12 cellular contexts compared by ENCODE assay signal in the genomic region with DNA sequence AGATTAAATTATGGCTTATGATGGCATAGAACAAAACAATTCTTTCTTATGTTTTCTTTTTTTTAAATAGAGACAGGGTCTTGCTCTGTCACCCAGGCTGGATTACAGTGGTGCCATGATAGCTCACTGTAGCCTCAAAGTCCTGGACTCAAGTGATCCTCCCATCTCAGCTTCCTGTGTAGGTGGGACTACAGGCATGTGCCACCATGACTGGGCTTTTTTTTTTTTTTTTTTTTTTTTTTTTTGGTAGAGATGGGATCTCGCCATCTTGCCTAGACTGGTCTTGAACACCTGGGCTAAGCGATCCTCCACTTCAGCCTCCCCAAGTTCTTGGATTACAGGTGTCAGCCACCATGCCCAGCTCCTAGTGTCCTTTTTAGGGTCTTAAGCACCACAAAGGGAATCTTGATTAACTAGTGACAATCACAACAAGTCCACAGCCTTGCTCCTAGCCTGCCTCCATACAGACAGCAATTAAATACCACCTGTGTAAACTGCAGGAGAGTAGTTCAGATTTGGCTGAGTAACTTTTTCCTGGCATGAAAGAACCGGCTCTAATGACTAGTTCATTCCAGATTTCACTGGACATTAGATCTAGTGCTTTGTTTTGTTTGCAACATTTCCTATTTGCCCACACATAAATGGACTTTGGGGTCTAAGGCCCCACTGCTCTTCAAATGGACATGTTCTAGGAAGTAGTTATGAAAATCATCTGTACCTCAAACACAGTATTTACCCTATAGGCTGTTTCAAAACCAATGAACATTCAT.
DNase-seq lines count a peak whose midpoint lies in the region; TF ChIP-seq lines count a peak whose summit lies in the region.
"Had no signal": no experiment of that assay in that cellular context is flagged by ENCODE, and none has a peak within 500 bp of the region (broad histone marks: within the 10 kb centered on the region; RNA-seq: fewer than 3 reads in every experiment).

No MANE protein-coding gene starts in this region.

- H3K9me3 ChIP-seq in SJSA1 (replicated peaks) (no peaks in the 10 kb centered on the region), stomach smooth muscle (ENCODE audit: control insufficient read depth in 2 of 2, low read length in 2 of 2) (no peaks in the 10 kb centered on the region)
- H3K9me3 ChIP-seq: body of pancreas had no signal

- intact Hi-C loops in Calu3 (cut with micrococcal nuclease; ENCODE audit: unreplicated experiment), result no loop called here

- H3K36me3 ChIP-seq in SJSA1, result peaks cover 35% of the 10 kb centered on the region
- H3K36me3 ChIP-seq in stomach smooth muscle (ENCODE audit: control insufficient read depth in 2 of 2, insufficient read depth in 2 of 2, low read length in 2 of 2), result peaks cover 14 to 23% of the 10 kb centered on the region in 2 donors

- TF ChIP-seq CTCF in HFF-Myc (IDR thresholded peaks at IDR 0.05; ENCODE audit: low read depth, low read length, missing control alignments) (no peak), GM20000 (IDR thresholded peaks at IDR 0.05; ENCODE audit: extremely low read depth, missing control alignments) (no peak), Calu3 (IDR thresholded peaks at IDR 0.05; ENCODE audit: unreplicated experiment) (no peak)

- H3K27me3 ChIP-seq in SJSA1 (replicated peaks) (no peaks in the 10 kb centered on the region), stomach smooth muscle (ENCODE audit: control insufficient read depth in 1 of 2, insufficient read depth in 2 of 2, low read length in 2 of 2) (no peaks in the 10 kb centered on the region)
- H3K27me3 ChIP-seq: body of pancreas had no signal

- H3K4me3 ChIP-seq in HFF-Myc (replicated peaks; ENCODE audit: low read depth, low read length), result no peak overlapping the region
- no peak overlapping the region for H3K4me3 ChIP-seq in SJSA1
- H3K4me3 ChIP-seq in stomach smooth muscle (ENCODE audit: low read length in 2 of 2), result no peak overlapping the region
- H3K4me3 ChIP-seq: body of pancreas had no signal

- no peaks in the 10 kb centered on the region for H3K27me3 Mint-ChIP-seq in Calu3 (ENCODE audit: unreplicated experiment)

- BruUV-seq in Calu3 (replicated peaks; lab: Mats Ljungman, UMichigan), result no TSS peak

- DNase-seq in HFF-Myc (ENCODE audit: extremely low read depth, low read depth), result peak; percentile 36
- DNase-seq in SJSA1 (ENCODE audit: low read depth in 1 of 2, low spot score in 2 of 2), result peak in 1 of 2 experiments; percentile 16
- peak; percentile 20 for DNase-seq in fibroblast of peridontal ligament (ENCODE audit: extremely low read depth)
- no peak for DNase-seq in GM20000 (ENCODE audit: low spot score)
- DNase-seq in Calu3, result no peak
- no peak for DNase-seq in T-helper 1 cell
- DNase-seq in activated CD4-positive, alpha-beta T cell treated with anti-CD3 and anti-CD28 coated beads for 4 hours, result no peak
- DNase-seq: activated T-cell treated with anti-CD3 and anti-CD28 coated beads, Interleukin-2, amount 50 U/mL, for 4 hours; body of pancreas; KBM-7; retina had no signal

- H3K4me1 ChIP-seq in SJSA1 (replicated peaks) (peaks cover 12% of the 10 kb centered on the region), stomach smooth muscle (ENCODE audit: control insufficient read depth, insufficient read depth, low read length) (no peaks in the 10 kb centered on the region)

- H3K9ac ChIP-seq in stomach smooth muscle (ENCODE audit: low read length in 2 of 2), result no peak overlapping the region

- H3K9me3 Mint-ChIP-seq in Calu3 (ENCODE audit: low read depth, unreplicated experiment), result no peaks in the 10 kb centered on the region
- H3K9me3 Mint-ChIP-seq: activated T-cell treated with anti-CD3 and anti-CD28 coated beads, Interleukin-2, amount 50 U/mL, for 4 hours had no signal

- peak overlapping the region; percentile 9; the same call in 1 of the 2 replicates for H3K27ac ChIP-seq in SJSA1
- peak overlapping the region; percentile 18 for H3K27ac ChIP-seq in stomach smooth muscle (ENCODE audit: low read length)
- H3K27ac ChIP-seq: body of pancreas had no signal

- peaks cover 45% of the 10 kb centered on the region for H3K36me3 Mint-ChIP-seq in Calu3 (ENCODE audit: insufficient read depth, unreplicated experiment)

- H3K27ac Mint-ChIP-seq in Calu3 (ENCODE audit: unreplicated experiment), result no peak overlapping the region

- H3K4me3 Mint-ChIP-seq in Calu3 (ENCODE audit: low read depth, unreplicated experiment), result no peak overlapping the region
- H3K4me3 Mint-ChIP-seq: activated T-cell treated with anti-CD3 and anti-CD28 coated beads, Interleukin-2, amount 50 U/mL, for 4 hours had no signal

- H3K4me1 Mint-ChIP-seq in Calu3 (ENCODE audit: low read depth, unreplicated experiment), result peaks cover 5% of the 10 kb centered on the region

- CTCF ChIA-PET in Calu3 (lab: Charles Lee), result interaction anchor here (0.6 kb wide), 2 partner anchors 42 to 809 kb away, joined by 4 to 5 read pairs; no protein-coding TSS in a partner anchor

Comparison
In these comparisons a context has a peak if more than half of its experiments do, and no peak if none do; other contexts are left out.
1. DNase-seq: peak in HFF-Myc (single experiment) and fibroblast of peridontal ligament (single experiment); none in GM20000 (single experiment), Calu3 (single experiment), T-helper 1 cell (0 of 5) and activated CD4-positive, alpha-beta T cell treated with anti-CD3 and anti-CD28 coated beads for 4 hours (0 of 2).